In the genomic region with DNA sequence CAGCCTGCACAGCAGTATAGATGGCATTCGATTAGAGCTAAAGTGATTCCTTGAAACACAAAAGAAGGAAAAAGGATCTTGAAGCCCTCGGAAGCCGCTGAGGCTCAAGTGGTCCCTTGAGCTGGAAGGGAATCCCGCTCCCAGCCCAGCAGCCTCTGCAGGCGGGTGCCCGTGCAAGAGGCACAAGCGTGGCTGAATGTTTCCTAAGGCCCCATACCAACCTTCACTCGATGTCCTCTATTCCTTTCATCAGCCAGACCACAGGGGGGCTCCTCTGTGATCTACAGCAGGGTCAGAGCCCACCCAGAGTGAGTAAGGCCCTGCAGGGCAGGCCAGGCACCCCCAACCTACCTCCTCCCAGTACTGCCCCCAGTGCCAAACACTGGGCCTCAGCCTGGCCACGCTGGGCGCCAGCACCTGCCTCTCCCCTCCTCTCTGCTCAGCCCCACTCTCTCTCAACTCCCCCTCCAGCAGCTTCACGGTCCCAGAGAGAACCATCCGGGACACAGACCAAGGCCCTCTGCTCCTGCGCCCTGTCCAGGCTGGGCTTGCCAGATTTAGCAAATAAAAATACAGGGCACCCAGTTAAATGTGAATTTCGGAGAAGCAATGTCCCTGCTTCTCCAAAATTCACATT, we compare ENCODE assay signal across 1 cellular context.
TF ChIP-seq lines count a peak whose summit lies in the region.

No MANE protein-coding gene starts in this region.

TF ChIP-seq in GM23338, 12 proteins besides CTCF, POLR2A, EP300 and RAD21:
- TF ChIP-seq ZNF114 (CRISPR knock-in tag; IDR thresholded peaks at IDR 0.05) (no peak), CREB1 (CRISPR knock-in tag; IDR thresholded peaks at IDR 0.05; ENCODE audit: low read depth) (no peak), STAT1 (IDR thresholded peaks at IDR 0.05; ENCODE audit: unreplicated experiment) (no peak), EZH2phosphoT487 (IDR thresholded peaks at IDR 0.05; ENCODE audit: unreplicated experiment) (no peak), POLR2AphosphoS5 (IDR thresholded peaks at IDR 0.05; ENCODE audit: low read depth) (no peak), EZH2 (IDR thresholded peaks at IDR 0.05; ENCODE audit: low read depth, unreplicated experiment) (no peak), NANOG (IDR thresholded peaks at IDR 0.05; ENCODE audit: borderline replicate concordance) (no peak), JUNB (IDR thresholded peaks at IDR 0.05; ENCODE audit: unreplicated experiment) (no peak), ZNF331 (CRISPR knock-in tag; IDR thresholded peaks at IDR 0.05; ENCODE audit: low read depth) (no peak)
- TF ChIP-seq, protein P1, sequence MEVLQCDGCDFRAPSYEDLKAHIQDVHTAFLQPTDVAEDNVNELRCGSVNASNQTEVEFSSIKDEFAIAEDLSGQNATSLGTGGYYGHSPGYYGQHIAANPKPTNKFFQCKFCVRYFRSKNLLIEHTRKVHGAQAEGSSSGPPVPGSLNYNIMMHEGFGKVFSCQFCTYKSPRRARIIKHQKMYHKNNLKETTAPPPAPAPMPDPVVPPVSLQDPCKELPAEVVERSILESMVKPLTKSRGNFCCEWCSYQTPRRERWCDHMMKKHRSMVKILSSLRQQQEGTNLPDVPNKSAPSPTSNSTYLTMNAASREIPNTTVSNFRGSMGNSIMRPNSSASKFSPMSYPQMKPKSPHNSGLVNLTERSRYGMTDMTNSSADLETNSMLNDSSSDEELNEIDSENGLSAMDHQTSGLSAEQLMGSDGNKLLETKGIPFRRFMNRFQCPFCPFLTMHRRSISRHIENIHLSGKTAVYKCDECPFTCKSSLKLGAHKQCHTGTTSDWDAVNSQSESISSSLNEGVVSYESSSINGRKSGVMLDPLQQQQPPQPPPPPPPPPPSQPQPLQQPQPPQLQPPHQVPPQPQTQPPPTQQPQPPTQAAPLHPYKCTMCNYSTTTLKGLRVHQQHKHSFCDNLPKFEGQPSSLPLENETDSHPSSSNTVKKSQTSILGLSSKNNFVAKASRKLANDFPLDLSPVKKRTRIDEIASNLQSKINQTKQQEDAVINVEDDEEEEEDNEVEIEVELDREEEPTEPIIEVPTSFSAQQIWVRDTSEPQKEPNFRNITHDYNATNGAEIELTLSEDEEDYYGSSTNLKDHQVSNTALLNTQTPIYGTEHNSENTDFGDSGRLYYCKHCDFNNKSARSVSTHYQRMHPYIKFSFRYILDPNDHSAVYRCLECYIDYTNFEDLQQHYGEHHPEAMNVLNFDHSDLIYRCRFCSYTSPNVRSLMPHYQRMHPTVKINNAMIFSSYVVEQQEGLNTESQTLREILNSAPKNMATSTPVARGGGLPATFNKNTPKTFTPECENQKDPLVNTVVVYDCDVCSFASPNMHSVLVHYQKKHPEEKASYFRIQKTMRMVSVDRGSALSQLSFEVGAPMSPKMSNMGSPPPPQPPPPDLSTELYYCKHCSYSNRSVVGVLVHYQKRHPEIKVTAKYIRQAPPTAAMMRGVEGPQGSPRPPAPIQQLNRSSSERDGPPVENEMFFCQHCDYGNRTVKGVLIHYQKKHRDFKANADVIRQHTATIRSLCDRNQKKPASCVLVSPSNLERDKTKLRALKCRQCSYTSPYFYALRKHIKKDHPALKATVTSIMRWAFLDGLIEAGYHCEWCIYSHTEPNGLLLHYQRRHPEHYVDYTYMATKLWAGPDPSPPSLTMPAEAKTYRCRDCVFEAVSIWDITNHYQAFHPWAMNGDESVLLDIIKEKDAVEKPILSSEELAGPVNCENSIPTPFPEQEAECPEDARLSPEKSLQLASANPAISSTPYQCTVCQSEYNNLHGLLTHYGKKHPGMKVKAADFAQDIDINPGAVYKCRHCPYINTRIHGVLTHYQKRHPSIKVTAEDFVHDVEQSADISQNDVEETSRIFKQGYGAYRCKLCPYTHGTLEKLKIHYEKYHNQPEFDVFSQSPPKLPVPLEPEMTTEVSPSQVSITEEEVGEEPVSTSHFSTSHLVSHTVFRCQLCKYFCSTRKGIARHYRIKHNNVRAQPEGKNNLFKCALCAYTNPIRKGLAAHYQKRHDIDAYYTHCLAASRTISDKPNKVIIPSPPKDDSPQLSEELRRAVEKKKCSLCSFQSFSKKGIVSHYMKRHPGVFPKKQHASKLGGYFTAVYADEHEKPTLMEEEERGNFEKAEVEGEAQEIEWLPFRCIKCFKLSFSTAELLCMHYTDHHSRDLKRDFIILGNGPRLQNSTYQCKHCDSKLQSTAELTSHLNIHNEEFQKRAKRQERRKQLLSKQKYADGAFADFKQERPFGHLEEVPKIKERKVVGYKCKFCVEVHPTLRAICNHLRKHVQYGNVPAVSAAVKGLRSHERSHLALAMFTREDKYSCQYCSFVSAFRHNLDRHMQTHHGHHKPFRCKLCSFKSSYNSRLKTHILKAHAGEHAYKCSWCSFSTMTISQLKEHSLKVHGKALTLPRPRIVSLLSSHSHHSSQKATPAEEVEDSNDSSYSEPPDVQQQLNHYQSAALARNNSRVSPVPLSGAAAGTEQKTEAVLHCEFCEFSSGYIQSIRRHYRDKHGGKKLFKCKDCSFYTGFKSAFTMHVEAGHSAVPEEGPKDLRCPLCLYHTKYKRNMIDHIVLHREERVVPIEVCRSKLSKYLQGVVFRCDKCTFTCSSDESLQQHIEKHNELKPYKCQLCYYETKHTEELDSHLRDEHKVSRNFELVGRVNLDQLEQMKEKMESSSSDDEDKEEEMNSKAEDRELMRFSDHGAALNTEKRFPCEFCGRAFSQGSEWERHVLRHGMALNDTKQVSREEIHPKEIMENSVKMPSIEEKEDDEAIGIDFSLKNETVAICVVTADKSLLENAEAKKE (CRISPR knock-in tag; IDR thresholded peaks at IDR 0.05) = no peak
- TF ChIP-seq, protein P2, sequence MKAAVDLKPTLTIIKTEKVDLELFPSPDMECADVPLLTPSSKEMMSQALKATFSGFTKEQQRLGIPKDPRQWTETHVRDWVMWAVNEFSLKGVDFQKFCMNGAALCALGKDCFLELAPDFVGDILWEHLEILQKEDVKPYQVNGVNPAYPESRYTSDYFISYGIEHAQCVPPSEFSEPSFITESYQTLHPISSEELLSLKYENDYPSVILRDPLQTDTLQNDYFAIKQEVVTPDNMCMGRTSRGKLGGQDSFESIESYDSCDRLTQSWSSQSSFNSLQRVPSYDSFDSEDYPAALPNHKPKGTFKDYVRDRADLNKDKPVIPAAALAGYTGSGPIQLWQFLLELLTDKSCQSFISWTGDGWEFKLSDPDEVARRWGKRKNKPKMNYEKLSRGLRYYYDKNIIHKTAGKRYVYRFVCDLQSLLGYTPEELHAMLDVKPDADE (IDR thresholded peaks at IDR 0.05) = no peak
- TF ChIP-seq, protein P3, sequence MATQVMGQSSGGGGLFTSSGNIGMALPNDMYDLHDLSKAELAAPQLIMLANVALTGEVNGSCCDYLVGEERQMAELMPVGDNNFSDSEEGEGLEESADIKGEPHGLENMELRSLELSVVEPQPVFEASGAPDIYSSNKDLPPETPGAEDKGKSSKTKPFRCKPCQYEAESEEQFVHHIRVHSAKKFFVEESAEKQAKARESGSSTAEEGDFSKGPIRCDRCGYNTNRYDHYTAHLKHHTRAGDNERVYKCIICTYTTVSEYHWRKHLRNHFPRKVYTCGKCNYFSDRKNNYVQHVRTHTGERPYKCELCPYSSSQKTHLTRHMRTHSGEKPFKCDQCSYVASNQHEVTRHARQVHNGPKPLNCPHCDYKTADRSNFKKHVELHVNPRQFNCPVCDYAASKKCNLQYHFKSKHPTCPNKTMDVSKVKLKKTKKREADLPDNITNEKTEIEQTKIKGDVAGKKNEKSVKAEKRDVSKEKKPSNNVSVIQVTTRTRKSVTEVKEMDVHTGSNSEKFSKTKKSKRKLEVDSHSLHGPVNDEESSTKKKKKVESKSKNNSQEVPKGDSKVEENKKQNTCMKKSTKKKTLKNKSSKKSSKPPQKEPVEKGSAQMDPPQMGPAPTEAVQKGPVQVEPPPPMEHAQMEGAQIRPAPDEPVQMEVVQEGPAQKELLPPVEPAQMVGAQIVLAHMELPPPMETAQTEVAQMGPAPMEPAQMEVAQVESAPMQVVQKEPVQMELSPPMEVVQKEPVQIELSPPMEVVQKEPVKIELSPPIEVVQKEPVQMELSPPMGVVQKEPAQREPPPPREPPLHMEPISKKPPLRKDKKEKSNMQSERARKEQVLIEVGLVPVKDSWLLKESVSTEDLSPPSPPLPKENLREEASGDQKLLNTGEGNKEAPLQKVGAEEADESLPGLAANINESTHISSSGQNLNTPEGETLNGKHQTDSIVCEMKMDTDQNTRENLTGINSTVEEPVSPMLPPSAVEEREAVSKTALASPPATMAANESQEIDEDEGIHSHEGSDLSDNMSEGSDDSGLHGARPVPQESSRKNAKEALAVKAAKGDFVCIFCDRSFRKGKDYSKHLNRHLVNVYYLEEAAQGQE (IDR thresholded peaks at IDR 0.05; ENCODE audit: unreplicated experiment) = no peak
